21 cellular contexts compared by ENCODE assay signal in genomic region chr7:33093266-33093665, GRCh38. TPM values are rescaled to one million over a fixed set of nuclear protein-coding genes. Genes with fewer than 3 reads are reported as not detected.
DNase-seq lines count a peak whose midpoint lies in the region; TF ChIP-seq lines count a peak whose summit lies in the region.
"Had no signal": no experiment of that assay in that cellular context is flagged by ENCODE, and none has a peak within 500 bp of the region (broad histone marks: within the 10 kb centered on the region; RNA-seq: fewer than 3 reads in every experiment).

No MANE protein-coding gene starts in this region.

- DNase-seq in DMS 273 (lab: John Stamatoyannopoulos, UW; ENCODE audit: unreplicated experiment) (peak; percentile 44), G401 (ENCODE audit: low spot score) (peak; percentile 95), cerebellar nuclear complex (lab: John Stamatoyannopoulos, UW) (peak; percentile 43 to 46), nephron progenitor cell (no peak), thyroid gland (no peak)
- DNase-seq in activated effector memory CD4-positive, alpha-beta T cell treated with anti-CD3 and anti-CD28 coated beads, Interleukin-2, amount 50 U/mL, for 16 hours: no peak
- DNase-seq in CD4-positive, alpha-beta memory T cell: no peak
- DNase-seq: CD8-positive, alpha-beta memory T cell; DMS153; GM23248; H7; HFFc6; IMR-90; KG1; MG63; NCI-H1105 treated with DMSO at 0.1 percent for 48 hours; NCI-H2029; NCI-H446; NCI-H524 treated with DMSO at 0.1 percent for 48 hours; NCI-H774; SHP77 treated with DMSO at 0.1 percent for 48 hours had no signal

- peaks cover 52% of the 10 kb centered on the region for H3K36me3 Mint-ChIP-seq in nephron progenitor cell (ENCODE audit: low read depth)
- peaks cover 30 to 38% of the 10 kb centered on the region in 2 donors for H3K36me3 Mint-ChIP-seq in CD4-positive, alpha-beta memory T cell

- H3K9me3 Mint-ChIP-seq in nephron progenitor cell: no peaks in the 10 kb centered on the region
- H3K9me3 Mint-ChIP-seq in CD4-positive, alpha-beta memory T cell: no peaks in the 10 kb centered on the region
- H3K9me3 Mint-ChIP-seq: CD8-positive, alpha-beta memory T cell; HFFc6 had no signal

- TF ChIP-seq CTCF in nephron progenitor cell (IDR thresholded peaks at IDR 0.05): no peak
- no peak for TF ChIP-seq CTCF in thyroid gland (IDR thresholded peaks at IDR 0.05)

- H3K4me3 ChIP-seq in thyroid gland (replicated peaks in 1 of 3): no peak overlapping the region
- H3K4me3 ChIP-seq in CD4-positive, alpha-beta memory T cell (ENCODE audit: low read length in 2 of 2): no peak overlapping the region
- H3K4me3 ChIP-seq: GM23248, MG63 had no signal

- H3K27ac ChIP-seq in thyroid gland: no peak overlapping the region
- no peak overlapping the region for H3K27ac ChIP-seq in CD4-positive, alpha-beta memory T cell (ENCODE audit: low read depth, low read length)
- H3K27ac ChIP-seq: GM23248 had no signal

- in situ Hi-C loops in G401 (cut with HindIII; ENCODE audit: low sequenced_read_pairs): no loop called here

- no peaks in the 10 kb centered on the region for H3K4me1 Mint-ChIP-seq in nephron progenitor cell
- H3K4me1 Mint-ChIP-seq in CD4-positive, alpha-beta memory T cell: peaks cover 0 to 2% (median 0%) of the 10 kb centered on the region in 4 donors
- H3K4me1 Mint-ChIP-seq: CD8-positive, alpha-beta memory T cell had no signal

- H3K4me1 ChIP-seq in thyroid gland: no peaks in the 10 kb centered on the region
- H3K4me1 ChIP-seq in CD4-positive, alpha-beta memory T cell (ENCODE audit: insufficient read depth, low read length): no peaks in the 10 kb centered on the region

- TF ChIP-seq POLR2A in thyroid gland (IDR thresholded peaks at IDR 0.05): no peak

- H3K4me3 Mint-ChIP-seq in nephron progenitor cell: no peak overlapping the region
- no peak overlapping the region for H3K4me3 Mint-ChIP-seq in CD4-positive, alpha-beta memory T cell
- H3K4me3 Mint-ChIP-seq: CD8-positive, alpha-beta memory T cell; HFFc6 had no signal

- no peaks in the 10 kb centered on the region for H3K27me3 ChIP-seq in thyroid gland
- no peaks in the 10 kb centered on the region for H3K27me3 ChIP-seq in CD4-positive, alpha-beta memory T cell (ENCODE audit: insufficient read depth, low read length)
- H3K27me3 ChIP-seq: MG63 had no signal

- CTCF ChIA-PET in CD4-positive, alpha-beta memory T cell (lab: Charles Lee; ENCODE audit: partially characterized antibody): no interaction called here

- H3K36me3 ChIP-seq in thyroid gland: peaks cover 21 to 38% of the 10 kb centered on the region in 2 donors
- peaks cover 29% of the 10 kb centered on the region for H3K36me3 ChIP-seq in CD4-positive, alpha-beta memory T cell (ENCODE audit: insufficient read depth, low read length)

- peaks cover 8% of the 10 kb centered on the region for H3K27me3 Mint-ChIP-seq in nephron progenitor cell (ENCODE audit: low read depth, poor library complexity)
- no peaks in the 10 kb centered on the region for H3K27me3 Mint-ChIP-seq in CD4-positive, alpha-beta memory T cell
- H3K27me3 Mint-ChIP-seq: CD8-positive, alpha-beta memory T cell had no signal

- POLR2A ChIA-PET in CD4-positive, alpha-beta memory T cell (lab: Charles Lee; ENCODE audit: partially characterized antibody): no interaction called here

- H3K9me3 ChIP-seq in thyroid gland: no peaks in the 10 kb centered on the region
- H3K9me3 ChIP-seq in CD4-positive, alpha-beta memory T cell (ENCODE audit: control insufficient read depth in 1 of 2, low read length in 2 of 2): no peaks in the 10 kb centered on the region
- H3K9me3 ChIP-seq: MG63 had no signal

- WGBS in thyroid gland, 2 donors: 88 to 92% methylated on average over 4 of the region's 4 CpGs

- intact Hi-C loops in thyroid gland (cut with DNase I): no loop called here
- intact Hi-C loops in CD4-positive, alpha-beta memory T cell (cut with micrococcal nuclease): no loop called here

- H3K27ac Mint-ChIP-seq in nephron progenitor cell: peak overlapping the region; percentile 11
- peak overlapping the region in 1 of 7 donors; percentile 37 for H3K27ac Mint-ChIP-seq in CD4-positive, alpha-beta memory T cell
- H3K27ac Mint-ChIP-seq: HFFc6 had no signal

RNA-seq across cellular contexts. Expression of gene RP9, which starts 15.9 kb away (rescaled TPM):
- 16.6 and 27.3 TPM in 2 replicates for total RNA-seq in G401 (2014; rRNA removed; shearing (Covaris generic))
- 10 to 100 TPM in 3 of 4 donors, 1 to 10 TPM in 1; 8.7 to 23.5 (median 12.8) TPM for total RNA-seq in thyroid gland
- total RNA-seq in CD4-positive, alpha-beta memory T cell: 10 to 100 TPM; 17.5 to 17.7 TPM
- polyA plus RNA-seq in CD4-positive, alpha-beta memory T cell: 10 to 100 TPM; 15.1 to 23.9 TPM

RNA-seq across cellular contexts. Expression of gene NT5C3A, which starts 30.7 kb away (rescaled TPM):
- total RNA-seq in G401 (2014; rRNA removed; shearing (Covaris generic)): 11.0 and 22.0 TPM in 2 replicates
- 10 to 100 TPM; 28.8 to 40.3 (median 30.2) TPM for total RNA-seq in thyroid gland
- 10 to 100 TPM; 44.2 to 44.3 TPM for total RNA-seq in CD4-positive, alpha-beta memory T cell
- 10 to 100 TPM; 53.4 to 93.9 TPM for polyA plus RNA-seq in CD4-positive, alpha-beta memory T cell

RNA-seq across cellular contexts. Expression of gene BBS9, which starts 36.1 kb away (rescaled TPM):
- 17.7 and 21.4 TPM in 2 replicates for total RNA-seq in G401 (2014; rRNA removed; shearing (Covaris generic))
- 10 to 100 TPM; 59.2 to 84.8 (median 73.1) TPM for total RNA-seq in thyroid gland
- 10 to 100 TPM; 27.0 to 27.3 TPM for total RNA-seq in CD4-positive, alpha-beta memory T cell
- polyA plus RNA-seq in CD4-positive, alpha-beta memory T cell: 10 to 100 TPM; 13.9 to 22.5 TPM

Comparison
In these comparisons a context has a peak if more than half of its experiments do, and no peak if none do; other contexts are left out.
1. DNase-seq: peak in DMS 273 (single experiment), G401 (single experiment) and cerebellar nuclear complex (2 of 2); none in nephron progenitor cell (single experiment), thyroid gland (0 of 2), activated effector memory CD4-positive, alpha-beta T cell treated with anti-CD3 and anti-CD28 coated beads, Interleukin-2, amount 50 U/mL, for 16 hours (single experiment) and CD4-positive, alpha-beta memory T cell (0 of 5).